8 cellular contexts compared by ENCODE assay signal in genomic region chr10:119416855-119417254, GRCh38.
DNase-seq lines count a peak whose midpoint lies in the region; ATAC-seq and TF ChIP-seq lines count a peak whose summit lies in the region.

No MANE protein-coding gene starts in this region.

- DNase-seq in G401 (ENCODE audit: low spot score), result peak; percentile 50
- peak; percentile 58 for DNase-seq in PC-3
- DNase-seq in activated T-cell treated with anti-CD3 and anti-CD28 coated beads, Interleukin-2, amount 50 U/mL, for 48 hours, result peak; percentile 77 to 81
- peak; percentile 44 for DNase-seq in fibroblast of the conjunctiva (ENCODE audit: low read depth)
- DNase-seq in upper lobe of right lung, result peak; percentile 77
- DNase-seq in cortex of kidney (lab: John Stamatoyannopoulos, UW), result no peak

- H3K9me3 ChIP-seq in PC-3 (ENCODE audit: low read length), result no peaks in the 10 kb centered on the region
- no peaks in the 10 kb centered on the region for H3K9me3 ChIP-seq in parathyroid adenoma (ENCODE audit: control insufficient read depth, low read length)
- H3K9me3 ChIP-seq in upper lobe of right lung, result no peaks in the 10 kb centered on the region

- H2AFZ ChIP-seq in PC-3 (ENCODE audit: low read length) (no peak overlapping the region), parathyroid adenoma (no peak overlapping the region)

- H3K27me3 ChIP-seq in PC-3 (ENCODE audit: low read length) (no peaks in the 10 kb centered on the region), parathyroid adenoma (ENCODE audit: control insufficient read depth, insufficient read depth, low read length) (no peaks in the 10 kb centered on the region), upper lobe of right lung (no peaks in the 10 kb centered on the region)

- no peak overlapping the region for H3K9ac ChIP-seq in PC-3 (ENCODE audit: low read length)
- H3K9ac ChIP-seq in parathyroid adenoma, result no peak overlapping the region

- no peaks in the 10 kb centered on the region; the same call in 1 of the 2 replicates for H3K36me3 ChIP-seq in PC-3 (ENCODE audit: low read depth, low read length)
- no peaks in the 10 kb centered on the region for H3K36me3 ChIP-seq in parathyroid adenoma (ENCODE audit: control insufficient read depth, insufficient read depth, low read length)
- H3K36me3 ChIP-seq in upper lobe of right lung, result no peaks in the 10 kb centered on the region

- H3K4me3 ChIP-seq in PC-3 (ENCODE audit: low read length) (no peak overlapping the region), parathyroid adenoma (ENCODE audit: low read depth, low read length) (no peak overlapping the region), upper lobe of right lung (no peak overlapping the region)

- no peaks in the 10 kb centered on the region for H3K9me2 ChIP-seq in PC-3 (replicated peaks; ENCODE audit: low read length)

- ATAC-seq in HG03045 (IDR thresholded peaks at IDR 0.05; ENCODE audit: unreplicated experiment) (peak; percentile 68), PC-3 (peak; percentile 83), upper lobe of right lung (peak; percentile 63)

- H3K27ac ChIP-seq in PC-3 (ENCODE audit: low read length) (no peak overlapping the region), parathyroid adenoma (no peak overlapping the region), upper lobe of right lung (peak overlapping the region; percentile 17)

- no peaks in the 10 kb centered on the region for H4K20me1 ChIP-seq in PC-3 (ENCODE audit: low read length)

- CTCF ChIA-PET in PC-3 (lab: Charles Lee), result no interaction called here

- POLR2A ChIA-PET in PC-3 (lab: Charles Lee; ENCODE audit: unreplicated experiment), result no interaction called here

- H3K4me1 ChIP-seq in PC-3 (ENCODE audit: insufficient read depth, low read length) (no peaks in the 10 kb centered on the region), parathyroid adenoma (peaks cover 10% of the 10 kb centered on the region), upper lobe of right lung (peaks cover 38% of the 10 kb centered on the region)

- H3F3A ChIP-seq in PC-3 (ENCODE audit: low read length, unreplicated experiment), result no peaks in the 10 kb centered on the region

- in situ Hi-C loops in G401 (cut with HindIII; ENCODE audit: low sequenced_read_pairs), result no loop called here

- intact Hi-C loops in PC-3 (cut with micrococcal nuclease), result loop anchor here (1.0 to 10.0 kb wide), 3 partner anchors 112 to 218 kb away; partner anchors contain the start of gene GRK5
- intact Hi-C loops in upper lobe of right lung (cut with DNase I), result no loop called here

- no TSS peak for BruUV-seq in PC-3 (replicated peaks; lab: Mats Ljungman, UMichigan)

- TF ChIP-seq CTCF in PC-3 (conservative IDR thresholded peaks at IDR 0.05; ENCODE audit: low read depth, low read length) (peak; percentile 74), parathyroid adenoma (IDR thresholded peaks at IDR 0.05) (peak; percentile 69), upper lobe of right lung (IDR thresholded peaks at IDR 0.05) (peak; percentile 77)

- no peaks in the 10 kb centered on the region for H3K79me2 ChIP-seq in PC-3 (ENCODE audit: low read length)
- H3K79me2 ChIP-seq in parathyroid adenoma, result peaks cover 53% of the 10 kb centered on the region

- no peak overlapping the region for H3K4me2 ChIP-seq in PC-3 (ENCODE audit: low read length)
- no peak overlapping the region for H3K4me2 ChIP-seq in parathyroid adenoma (ENCODE audit: low read length)
